26 cellular contexts compared by ENCODE assay signal in the genomic region with DNA sequence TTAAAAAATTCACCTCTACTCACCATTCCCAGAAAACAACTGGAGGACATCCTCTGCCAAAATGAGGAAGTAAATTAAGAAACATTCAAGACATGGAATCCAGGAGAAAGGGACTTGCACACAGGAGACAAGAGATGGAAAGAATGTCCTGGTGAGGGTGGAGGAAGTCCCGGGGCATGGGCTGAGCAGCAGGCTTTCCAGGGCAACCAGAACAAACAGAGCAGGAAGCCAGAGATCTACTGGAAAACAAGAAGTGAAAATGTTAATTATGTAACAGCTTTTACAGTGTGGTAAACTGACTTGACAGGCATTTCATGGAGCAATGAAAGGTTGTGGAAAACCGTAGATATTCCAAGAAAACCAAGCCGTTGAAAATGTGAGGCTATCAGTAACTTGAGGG. TPM values are rescaled to one million over a fixed set of nuclear protein-coding genes. Genes with fewer than 3 reads are reported as not detected.
A peak's percentile ranks its signal among the peaks of the same experiment; 100 is the strongest.
DNase-seq lines count a peak whose midpoint lies in the region; ATAC-seq and TF ChIP-seq lines count a peak whose summit lies in the region.
"Had no signal": no experiment of that assay in that cellular context is flagged by ENCODE, and none has a peak within 500 bp of the region (broad histone marks: within the 10 kb centered on the region; RNA-seq: fewer than 3 reads in every experiment).

No MANE protein-coding gene starts in this region.

- no peaks in the 10 kb centered on the region for H3K9me3 Mint-ChIP-seq in T-cell
- H3K9me3 Mint-ChIP-seq in memory B cell: no peaks in the 10 kb centered on the region
- H3K9me3 Mint-ChIP-seq: activated CD8-positive, alpha-beta T cell treated with anti-CD3 and anti-CD28 coated beads for 36 hours; HFFc6 had no signal

- CTCF ChIA-PET in T-cell (lab: Charles Lee): no interaction called here

- H3K27me3 Mint-ChIP-seq in T-cell (no peaks in the 10 kb centered on the region), memory B cell (no peaks in the 10 kb centered on the region)
- H3K27me3 Mint-ChIP-seq: activated CD8-positive, alpha-beta T cell treated with anti-CD3 and anti-CD28 coated beads for 36 hours; stimulated activated naive CD8-positive, alpha-beta T cell treated with anti-CD3 and anti-CD28 coated beads, Interleukin-15, amount 100 ng/mL, for 72 hours had no signal

- ATAC-seq in left ventricle myocardium superior (peak; percentile 20), T-cell (replicated peaks in 1 of 4) (no peak), memory B cell (ENCODE audit: low read depth) (no peak), upper lobe of right lung (peak; percentile 71)
- ATAC-seq: activated CD8-positive, alpha-beta T cell treated with anti-CD3 and anti-CD28 coated beads for 36 hours; stimulated activated naive CD8-positive, alpha-beta T cell treated with anti-CD3 and anti-CD28 coated beads, Interleukin-15, amount 100 ng/mL, for 72 hours had no signal

- intact Hi-C loops in left ventricle myocardium superior (cut with micrococcal nuclease) (no loop called here), upper lobe of right lung (cut with DNase I) (no loop called here), sigmoid colon (cut with DNase I) (no loop called here), uterus (cut with DNase I; ENCODE audit: low total_unique reads) (no loop called here)

- H3K36me3 ChIP-seq in right atrium auricular region (peaks cover 66% of the 10 kb centered on the region), upper lobe of right lung (peaks cover 70% of the 10 kb centered on the region), sigmoid colon (peaks cover 21 to 69% (median 37%) of the 10 kb centered on the region in 4 donors), uterus (no peaks in the 10 kb centered on the region)

- H3K4me1 ChIP-seq in right atrium auricular region: no peaks in the 10 kb centered on the region
- no peaks in the 10 kb centered on the region for H3K4me1 ChIP-seq in upper lobe of right lung
- no peaks in the 10 kb centered on the region for H3K4me1 ChIP-seq in sigmoid colon
- H3K4me1 ChIP-seq in uterus: no peaks in the 10 kb centered on the region
- H3K4me1 ChIP-seq: breast epithelium, prostate gland, thyroid gland had no signal

- H3K4me1 Mint-ChIP-seq in T-cell: no peaks in the 10 kb centered on the region
- peaks cover 5% of the 10 kb centered on the region for H3K4me1 Mint-ChIP-seq in memory B cell
- H3K4me1 Mint-ChIP-seq: stimulated activated naive CD8-positive, alpha-beta T cell treated with anti-CD3 and anti-CD28 coated beads, Interleukin-15, amount 100 ng/mL, for 72 hours had no signal

- TF ChIP-seq CTCF in right atrium auricular region (IDR thresholded peaks at IDR 0.05) (no peak), upper lobe of right lung (IDR thresholded peaks at IDR 0.05) (no peak), sigmoid colon (IDR thresholded peaks at IDR 0.05) (no peak), uterus (IDR thresholded peaks at IDR 0.05) (no peak)

- TF ChIP-seq POLR2A in sigmoid colon (IDR thresholded peaks at IDR 0.05): no peak
- TF ChIP-seq POLR2A in uterus (IDR thresholded peaks at IDR 0.05): no peak

- no peaks in the 10 kb centered on the region for H3K27me3 ChIP-seq in right atrium auricular region
- no peaks in the 10 kb centered on the region for H3K27me3 ChIP-seq in upper lobe of right lung
- no peaks in the 10 kb centered on the region for H3K27me3 ChIP-seq in sigmoid colon
- no peaks in the 10 kb centered on the region for H3K27me3 ChIP-seq in uterus
- H3K27me3 ChIP-seq: breast epithelium, thyroid gland had no signal

- H3K27ac Mint-ChIP-seq in T-cell (peak overlapping the region; percentile 7 to 56), memory B cell (peak overlapping the region; percentile 68)
- H3K27ac Mint-ChIP-seq: HFFc6 had no signal

- no peak for DNase-seq in left ventricle myocardium superior
- DNase-seq in right atrium auricular region (ENCODE audit: low spot score): no peak
- DNase-seq in T-cell: no peak
- no peak for DNase-seq in memory B cell (ENCODE audit: low spot score in 2 of 2)
- DNase-seq in upper lobe of right lung: no peak
- DNase-seq in sigmoid colon: no peak
- DNase-seq in hepatic stellate cell (ENCODE audit: low spot score): no peak
- DNase-seq in uterus: no peak
- DNase-seq: activated CD4-positive, CD25-positive, alpha-beta regulatory T cell treated with anti-CD3 and anti-CD28 coated beads, Interleukin-2, amount 50 U/mL, for 72 hours; activated CD8-positive, alpha-beta T cell treated with anti-CD3 and anti-CD28 coated beads for 36 hours; activated naive CD4-positive, alpha-beta T cell treated with Interleukin-2 at 50 U/mL for 16 hours; activated T-cell treated with anti-CD3 and anti-CD28 coated beads for 4 hours; DMS153; effector CD4-positive, alpha-beta T cell; GOT3; HFFc6; kidney glomerular epithelial cell; NCI-H1048; NCI-H187 treated with DMSO at 0.1 percent for 48 hours; NCI-H2171 treated with DMSO at 0.1 percent for 48 hours; NCI-H510A treated with DMSO at 0.1 percent for 48 hours; NK-92 treated with Interleukin-12 subunit alpha and Interleukin-12 subunit beta, amount 100 ng/mL, for 24 hours; stimulated activated naive CD8-positive, alpha-beta T cell treated with anti-CD3 and anti-CD28 coated beads, Interleukin-15, amount 100 ng/mL, for 72 hours; thyroid gland had no signal

- POLR2A ChIA-PET in T-cell (lab: Charles Lee): interaction anchor here in 1 of 2 donors (0.6 kb wide), 1 partner anchor 50 kb away, joined by 4 read pairs; no protein-coding TSS in a partner anchor

- H3K4me3 Mint-ChIP-seq in T-cell (no peak overlapping the region), memory B cell (no peak overlapping the region)
- H3K4me3 Mint-ChIP-seq: activated CD8-positive, alpha-beta T cell treated with anti-CD3 and anti-CD28 coated beads for 36 hours; HFFc6; stimulated activated naive CD8-positive, alpha-beta T cell treated with anti-CD3 and anti-CD28 coated beads, Interleukin-15, amount 100 ng/mL, for 72 hours had no signal

- TF ChIP-seq EP300 in sigmoid colon (IDR thresholded peaks at IDR 0.05): no peak

- WGBS in sigmoid colon, 2 donors: 87 to 95% methylated on average over 3 of the region's 3 CpGs

- H3K4me3 ChIP-seq in right atrium auricular region (no peak overlapping the region), upper lobe of right lung (no peak overlapping the region), sigmoid colon (no peak overlapping the region), uterus (no peak overlapping the region)
- H3K4me3 ChIP-seq: breast epithelium, prostate gland, thyroid gland had no signal

- no peak overlapping the region for H3K27ac ChIP-seq in right atrium auricular region
- no peak overlapping the region for H3K27ac ChIP-seq in upper lobe of right lung
- H3K27ac ChIP-seq in sigmoid colon: no peak overlapping the region
- H3K27ac ChIP-seq in uterus: no peak overlapping the region
- H3K27ac ChIP-seq: breast epithelium, prostate gland, thyroid gland had no signal

- peaks cover 70% of the 10 kb centered on the region for H3K36me3 Mint-ChIP-seq in T-cell
- peaks cover 50% of the 10 kb centered on the region for H3K36me3 Mint-ChIP-seq in memory B cell

- no peaks in the 10 kb centered on the region for H3K9me3 ChIP-seq in right atrium auricular region
- H3K9me3 ChIP-seq in upper lobe of right lung: no peaks in the 10 kb centered on the region
- H3K9me3 ChIP-seq in sigmoid colon: no peaks in the 10 kb centered on the region
- H3K9me3 ChIP-seq in uterus: no peaks in the 10 kb centered on the region
- H3K9me3 ChIP-seq: prostate gland, thyroid gland had no signal

RNA-seq across cellular contexts. Expression of gene ZNF746, which starts 55.2 kb away (rescaled TPM):
- total RNA-seq in left ventricle myocardium superior (8.7 TPM), right atrium auricular region (10 to 100 TPM; 11.0 to 13.6 TPM), T-cell (10 to 100 TPM; 28.5 to 30.9 (median 30.6) TPM), upper lobe of right lung (17.0 TPM), sigmoid colon (10 to 100 TPM; 16.4 to 18.9 (median 17.7) TPM), uterus (10 to 100 TPM; 15.6 to 30.5 (median 20.2) TPM)
- polyA plus RNA-seq in sigmoid colon: 1 to 10 TPM; 4.2 to 9.4 (median 4.4) TPM

Comparison
In these comparisons a context has a peak if more than half of its experiments do, and no peak if none do; other contexts are left out.
1. ATAC-seq: peak in left ventricle myocardium superior (single experiment) and upper lobe of right lung (single experiment); none in T-cell (0 of 4) and memory B cell (single experiment).